ENCODE assay signal across 23 cellular contexts in genomic region chr10:124185074-124185473, GRCh38.
DNase-seq lines count a peak whose midpoint lies in the region; ATAC-seq, FAIRE-seq and TF ChIP-seq lines count a peak whose summit lies in the region.
"Had no signal": no experiment of that assay in that cellular context is flagged by ENCODE, and none has a peak within 500 bp of the region (broad histone marks: within the 10 kb centered on the region; RNA-seq: fewer than 3 reads in every experiment).

No MANE protein-coding gene starts in this region.

- H2BK120ac ChIP-seq in H1 (replicated peaks; ENCODE audit: low read depth, low read length): no peak overlapping the region

- H3K4me1 ChIP-seq in right atrium auricular region (peaks cover 0 to 13% of the 10 kb centered on the region in 2 donors), H1 (replicated peaks in 1 of 4; ENCODE audit: control insufficient read depth in 3 of 4, insufficient read depth in 4 of 4, low read length in 3 of 4) (no peaks in the 10 kb centered on the region), smooth muscle cell (ENCODE audit: low read depth) (no peaks in the 10 kb centered on the region)

- H4K8ac ChIP-seq in H1 (ENCODE audit: extremely low read depth, insufficient read depth, low read length): peak overlapping the region; percentile 14; the same call in 1 of the 2 replicates

- H3K36me3 ChIP-seq in right atrium auricular region (no peaks in the 10 kb centered on the region), H1 (ENCODE audit: control insufficient read depth in 2 of 4, insufficient read depth in 4 of 4, low read length in 3 of 4) (no peaks in the 10 kb centered on the region), smooth muscle cell (ENCODE audit: low read depth) (no peaks in the 10 kb centered on the region)
- H3K36me3 ChIP-seq: MG63 had no signal

- H3K23me2 ChIP-seq in H1 (ENCODE audit: low read depth, low read length): no peaks in the 10 kb centered on the region

- DNase-seq in right atrium auricular region (ENCODE audit: low spot score) (peak; percentile 46), left cardiac atrium (no peak), H1 (ENCODE audit: low read depth in 1 of 2, low spot score in 2 of 2) (peak in 1 of 2 experiments; percentile 40), left kidney (ENCODE audit: low read depth, low spot score) (peak; percentile 65), smooth muscle cell (lab: John Stamatoyannopoulos, UW; ENCODE audit: unreplicated experiment) (no peak), NCI-H2081 (lab: John Stamatoyannopoulos, UW) (no peak)
- DNase-seq: CD4-positive, alpha-beta T cell; DMS53; HFFc6; Kasumi-1; MG63; NCI-H1048; NCI-H1436; NCI-H2029; NCI-H2171 treated with DMSO at 0.1 percent for 48 hours; NCI-H446 treated with DMSO at 0.1 percent for 48 hours; Right ventricle myocardium superior had no signal

- H2AFZ ChIP-seq in H1 (ENCODE audit: low read length) (no peak overlapping the region), smooth muscle cell (ENCODE audit: low read depth) (no peak overlapping the region)

- WGBS in H1 (ENCODE audit: extremely low coverage in 1 of 2, insufficient coverage in 1 of 2, insufficient read length in 1 of 2, insufficient replicate concordance in 2 of 2, low coverage in 1 of 2, low lambda C conversion rate in 2 of 2, missing lambda C conversion rate in 1 of 2), 2 experiments: 80% methylated on average over 8 of the region's 8 CpGs; no CpG with 5 or more reads in 1 of the 2 experiments
- WGBS in smooth muscle cell (ENCODE audit: low lambda C conversion rate): 47% methylated on average over 8 of the region's 8 CpGs

- H2AK5ac ChIP-seq in H1 (ENCODE audit: low read depth, low read length): no peak overlapping the region; the same call in 1 of the 2 replicates

- H2BK20ac ChIP-seq in H1 (ENCODE audit: low read length): no peak overlapping the region

- H3K23ac ChIP-seq in H1 (ENCODE audit: insufficient read length): no peak overlapping the region

- H3K18ac ChIP-seq in H1 (ENCODE audit: extremely low read depth, low read length): no peak overlapping the region

- no peak overlapping the region for H4K5ac ChIP-seq in H1 (ENCODE audit: insufficient read length, low read depth, low read length)

- H2BK5ac ChIP-seq in H1 (ENCODE audit: low read depth, low read length): no peak overlapping the region

- TF ChIP-seq POLR2A in H1 (IDR thresholded peaks at IDR 0.05; ENCODE audit: control extremely low read depth in 1 of 2, low read depth in 2 of 2, low read length in 2 of 2) (no peak), GM18505 (IDR thresholded peaks at IDR 0.05; ENCODE audit: borderline replicate concordance, extremely low read depth, insufficient read depth, insufficient read length) (no peak)

- POLR2A ChIA-PET in H1 (lab: Charles Lee; ENCODE audit: partially characterized antibody): interaction anchor here (0.7 kb wide), 1 partner anchor 9 kb away, joined by 3 read pairs; no protein-coding TSS in a partner anchor

- no peak overlapping the region for H3K4me2 ChIP-seq in H1 (ENCODE audit: insufficient read depth in 1 of 2, low read depth in 2 of 2, low read length in 2 of 2)
- H3K4me2 ChIP-seq in smooth muscle cell: peak overlapping the region; percentile 64

- no peaks in the 10 kb centered on the region for H3F3A ChIP-seq in smooth muscle cell (ENCODE audit: low read depth)

- no peak overlapping the region for H2BK12ac ChIP-seq in H1 (ENCODE audit: low read depth, low read length)

- H3K79me2 ChIP-seq in H1 (ENCODE audit: control insufficient read depth in 1 of 2, insufficient read depth in 2 of 2, low read length in 2 of 2) (no peaks in the 10 kb centered on the region), smooth muscle cell (ENCODE audit: low read depth) (no peaks in the 10 kb centered on the region)

- peak overlapping the region; percentile 51 for H3K4ac ChIP-seq in H1 (replicated peaks; ENCODE audit: insufficient read length, low read depth, low read length)

- H3K79me1 ChIP-seq in H1 (ENCODE audit: low read depth, low read length): no peaks in the 10 kb centered on the region

- H3K9ac ChIP-seq in H1 (replicated peaks in 1 of 4; ENCODE audit: extremely low read depth in 1 of 4, low read depth in 3 of 4, low read length in 3 of 4) (no peak overlapping the region), smooth muscle cell (ENCODE audit: low read depth) (no peak overlapping the region)

- no peak for TF ChIP-seq RAD21 in H1 (IDR thresholded peaks at IDR 0.05 in 1 of 2, conservative IDR thresholded peaks at IDR 0.05 in 1 of 2; ENCODE audit: low read depth in 2 of 2, low read length in 2 of 2)

- intact Hi-C loops in left cardiac atrium (cut with DNase I): no loop called here

- H3K14ac ChIP-seq in H1 (ENCODE audit: insufficient read length): no peak overlapping the region

- no peak for TF ChIP-seq CTCF in right atrium auricular region (IDR thresholded peaks at IDR 0.05)
- TF ChIP-seq CTCF in H1 (IDR thresholded peaks at IDR 0.05; ENCODE audit: control extremely low read depth in 1 of 3, insufficient read depth in 1 of 3, low read depth in 1 of 3, low read length in 3 of 3): no peak
- no peak for TF ChIP-seq CTCF in smooth muscle cell (IDR thresholded peaks at IDR 0.05; ENCODE audit: borderline replicate concordance, insufficient read depth, poor library complexity, severe bottlenecking)

- TF ChIP-seq EP300 in H1 (IDR thresholded peaks at IDR 0.05; ENCODE audit: borderline replicate concordance in 1 of 2, low read depth in 2 of 2, low read length in 2 of 2): no peak

- no peak overlapping the region for H3K4me3 ChIP-seq in right atrium auricular region
- H3K4me3 ChIP-seq in H1 (ENCODE audit: extremely low read depth in 1 of 4, insufficient read depth in 2 of 4, low read depth in 3 of 4, low read length in 4 of 4): no peak overlapping the region
- no peak overlapping the region for H3K4me3 ChIP-seq in smooth muscle cell
- H3K4me3 ChIP-seq: MG63 had no signal

- H3K27me3 ChIP-seq in right atrium auricular region (no peaks in the 10 kb centered on the region), H1 (replicated peaks in 1 of 4; ENCODE audit: control insufficient read depth in 3 of 4, extremely low read depth in 1 of 4, insufficient read depth in 3 of 4, low read length in 3 of 4) (no peaks in the 10 kb centered on the region; a peak in 1 of 7 replicates), smooth muscle cell (ENCODE audit: low read depth) (peaks cover 2% of the 10 kb centered on the region)
- H3K27me3 ChIP-seq: MG63 had no signal

- H3K56ac ChIP-seq in H1 (replicated peaks; ENCODE audit: insufficient read length, low read depth, low read length): no peak overlapping the region

- no peaks in the 10 kb centered on the region for H3K9me3 ChIP-seq in right atrium auricular region
- H3K9me3 ChIP-seq in H1 (ENCODE audit: insufficient read depth in 2 of 2, low read depth in 1 of 2, low read length in 1 of 2): no peaks in the 10 kb centered on the region
- H3K9me3 ChIP-seq in smooth muscle cell (replicated peaks; ENCODE audit: low read depth): no peaks in the 10 kb centered on the region
- H3K9me3 ChIP-seq: MG63 had no signal

- H2BK15ac ChIP-seq in H1 (ENCODE audit: low read length): no peak overlapping the region

- no peak for FAIRE-seq in H1 (lab: Jason Lieb, UNC)
- FAIRE-seq: A204.1, H54, HTR-8/SVneo had no signal

- H4K20me1 ChIP-seq in H1 (replicated peaks in 1 of 2; ENCODE audit: control insufficient read depth in 1 of 2, insufficient read depth in 2 of 2, low read length in 2 of 2) (peaks cover 0 to 2% of the 10 kb centered on the region in 2 experiments), smooth muscle cell (ENCODE audit: low read depth) (no peaks in the 10 kb centered on the region)

- H3K27ac ChIP-seq in right atrium auricular region: no peak overlapping the region
- H3K27ac ChIP-seq in H1 (ENCODE audit: low read depth, low read length): no peak overlapping the region
- H3K27ac ChIP-seq in smooth muscle cell (ENCODE audit: low read depth): no peak overlapping the region
- H3K27ac ChIP-seq: HL-60 had no signal

- no peak for ATAC-seq in left cardiac atrium
- ATAC-seq in GM18505 (IDR thresholded peaks at IDR 0.05; ENCODE audit: unreplicated experiment): no peak
- no peak for ATAC-seq in GM21786 (IDR thresholded peaks at IDR 0.05; ENCODE audit: unreplicated experiment)

- CTCF ChIA-PET in H1 (lab: Charles Lee; ENCODE audit: partially characterized antibody): interaction anchor here (1.4 to 2.8 kb wide), 5 partner anchors 7 to 54 kb away, joined by 3 to 13 read pairs (median 4); no protein-coding TSS in a partner anchor

- no peak overlapping the region for H4K91ac ChIP-seq in H1 (replicated peaks; ENCODE audit: insufficient read length, low read length)

TF ChIP-seq in H1, 55 proteins besides CTCF, POLR2A, EP300 and RAD21:
- TF ChIP-seq BACH1 (IDR thresholded peaks at IDR 0.05; ENCODE audit: low read length): no peak
- TF ChIP-seq TAF1 (IDR thresholded peaks at IDR 0.05; ENCODE audit: low read depth, low read length): no peak
- no peak for TF ChIP-seq NANOG (IDR thresholded peaks at IDR 0.05; ENCODE audit: insufficient read depth, low read depth, low read length, poor library complexity, severe bottlenecking)
- TF ChIP-seq SP2 (IDR thresholded peaks at IDR 0.05; ENCODE audit: low read length): no peak
TF ChIP-seq in H1: peak in this region for 0.

Comparison
In these comparisons a context has a peak if more than half of its experiments do, and no peak if none do; other contexts are left out.
1. DNase-seq: peak in right atrium auricular region (single experiment) and left kidney (single experiment); none in left cardiac atrium (single experiment), smooth muscle cell (single experiment) and NCI-H2081 (0 of 2).